Comparison of ENCODE assay signal across 17 cellular contexts in genomic region chr15:79025802-79026201, GRCh38.
"Had no signal": no experiment of that assay in that cellular context is flagged by ENCODE, and none has a peak within 500 bp of the region (broad histone marks: within the 10 kb centered on the region; RNA-seq: fewer than 3 reads in every experiment).

No MANE protein-coding gene starts in this region.

- H3K27me3 ChIP-seq: suprapubic skin, tibial artery, upper lobe of left lung, uterus had no signal

- H3K4me2 ChIP-seq: smooth muscle cell had no signal

- H3K27ac Mint-ChIP-seq: nephron had no signal

- ATAC-seq: esophagus mucosa; heart left ventricle; right cardiac atrium; stimulated activated naive CD8-positive, alpha-beta T cell treated with anti-CD3 and anti-CD28 coated beads, Interleukin-15, Interleukin-2, amounts not matched to agents 100 U/mL and 50 U/mL, for 24 hours had no signal

- H3K36me3 ChIP-seq: heart left ventricle, suprapubic skin, tibial artery, upper lobe of left lung, uterus had no signal

- H3K27ac ChIP-seq: coronary artery, heart left ventricle, suprapubic skin, tibial artery, upper lobe of left lung, uterus had no signal

- H3K4me1 Mint-ChIP-seq: nephron had no signal

- H3K4me1 ChIP-seq: heart left ventricle, suprapubic skin, tibial artery, upper lobe of left lung, uterus had no signal

- DNase-seq: effector memory CD4-positive, alpha-beta T cell; heart left ventricle; hippocampal formation; kidney glomerular epithelial cell; stimulated activated CD4-positive, alpha-beta T cell treated with anti-CD3 and anti-CD28 coated beads, Interleukin-2, amount 100 ng/mL, for 48 hours; upper lobe of left lung; uterus had no signal

- H3K9me3 ChIP-seq: heart left ventricle, suprapubic skin, tibial artery, upper lobe of left lung had no signal

- FAIRE-seq: endometrium, frontal cortex had no signal

- H3K4me3 Mint-ChIP-seq: nephron had no signal

- H3K4me3 ChIP-seq: coronary artery, heart left ventricle, smooth muscle cell, suprapubic skin, tibial artery, upper lobe of left lung, uterus had no signal
